Comparison of ENCODE assay signal across 11 cellular contexts in genomic region chr1:2652152-2652925, GRCh38. TPM values are rescaled to one million over a fixed set of nuclear protein-coding genes. Genes with fewer than 3 reads are reported as not detected.
DNase-seq lines count a peak whose midpoint lies in the region; ATAC-seq and TF ChIP-seq lines count a peak whose summit lies in the region.
"Not testable (repeated sequence)": the region's sequence is repeated elsewhere in the genome, so short reads cannot be mapped to it uniquely, and the experiment has no call there.
"Had no signal": no experiment of that assay in that cellular context is flagged by ENCODE, and none has a peak within 500 bp of the region (broad histone marks: within the 10 kb centered on the region; RNA-seq: fewer than 3 reads in every experiment).

No MANE protein-coding gene starts in this region.

- DNase-seq in H4 (ENCODE audit: low spot score) (peak; percentile 41), left ventricle myocardium superior (peak; percentile 33), mucosa of descending colon (peak in 2 of 3 donors; percentile 17 to 66), sciatic nerve (ENCODE audit: low spot score) (peak; percentile 69)
- peak; percentile 2 for DNase-seq in activated CD4-positive, alpha-beta T cell treated with anti-CD3 and anti-CD28 coated beads for 48 hours
- peak; percentile 8 to 12 for DNase-seq in activated T-cell treated with anti-CD3 and anti-CD28 coated beads, Interleukin-2, amount 50 U/mL, for 48 hours
- DNase-seq in effector CD8-positive, alpha-beta T cell (lab: John Stamatoyannopoulos, UW) = peak; percentile 23

- TF ChIP-seq CTCF in mucosa of descending colon (IDR thresholded peaks at IDR 0.05) = not testable (repeated sequence)

- not testable (repeated sequence) for H3K9me3 ChIP-seq in mucosa of descending colon

- intact Hi-C loops in left ventricle myocardium superior (cut with micrococcal nuclease); mucosa of descending colon (cut with DNase I, micrococcal nuclease); sciatic nerve (cut with DNase I): not testable (repeated sequence)

- H3K4me3 ChIP-seq in mucosa of descending colon = not testable (repeated sequence)

- H3K36me3 ChIP-seq in mucosa of descending colon (ENCODE audit: low read depth) = not testable (repeated sequence)

- H3K4me1 ChIP-seq in mucosa of descending colon (ENCODE audit: low read depth) = not testable (repeated sequence)

- ATAC-seq in left ventricle myocardium superior, mucosa of descending colon, sciatic nerve: not testable (repeated sequence)

RNA-seq across cellular contexts. Expression of gene MMEL1, which starts 19.5 kb away (rescaled TPM):
- total RNA-seq in H4 (2014; rRNA removed; shearing (Covaris generic)) = not detected in 2 replicates
- not detected for total RNA-seq in left ventricle myocardium superior
- total RNA-seq in mucosa of descending colon = 10 to 100 TPM in 1 of 3 donors, 1 to 10 TPM in 2; 4.2 to 10.9 (median 9.4) TPM
- 1.7 TPM for total RNA-seq in sciatic nerve
- total RNA-seq: A673, GM12878, MCF 10A, OCI-LY7 had no signal

Comparison
In these comparisons a context has a peak if more than half of its experiments do, and no peak if none do; other contexts are left out.
1. DNase-seq: peak in every context shown above with its lines; median percentile 69 in sciatic nerve; 42 in mucosa of descending colon; 41 in H4; 33 in left ventricle myocardium superior; 23 in effector CD8-positive, alpha-beta T cell; 10 in activated T-cell treated with anti-CD3 and anti-CD28 coated beads, Interleukin-2, amount 50 U/mL, for 48 hours; 2 in activated CD4-positive, alpha-beta T cell treated with anti-CD3 and anti-CD28 coated beads for 48 hours.